Comparison of ENCODE assay signal across 8 cellular contexts in the genomic region with DNA sequence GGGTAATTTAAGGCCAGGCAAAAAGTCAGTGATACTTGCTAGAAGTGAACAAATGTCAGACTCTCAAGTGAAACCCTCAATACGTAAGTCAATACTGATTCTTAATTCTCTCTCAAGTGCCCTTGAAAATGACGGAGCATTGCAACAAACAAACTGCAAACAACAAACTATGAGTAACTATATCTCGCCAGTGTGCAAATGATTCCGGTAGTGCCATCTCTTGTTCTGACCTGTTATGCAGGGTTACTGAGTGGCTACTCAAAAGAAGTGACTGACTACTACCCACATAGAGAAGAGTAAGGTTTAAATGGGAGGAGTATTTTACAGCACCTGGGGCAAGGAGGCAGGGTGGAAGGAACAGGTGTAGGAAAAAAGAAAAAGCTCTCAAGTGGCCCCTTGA. TPM values are rescaled to one million over a fixed set of nuclear protein-coding genes. Genes with fewer than 3 reads are reported as not detected.
DNase-seq lines count a peak whose midpoint lies in the region; ATAC-seq and FAIRE-seq lines count a peak whose summit lies in the region.

No MANE protein-coding gene starts in this region.

- H3K9me3 ChIP-seq in T-helper 17 cell (ENCODE audit: control insufficient read depth, low read length, poor library complexity, severe bottlenecking), result no peaks in the 10 kb centered on the region

- no peak for FAIRE-seq in frontal cortex (lab: Jason Lieb, UNC)

- peaks cover 4% of the 10 kb centered on the region for H3K36me3 Mint-ChIP-seq in T-helper 17 cell (ENCODE audit: low read depth)
- H3K36me3 Mint-ChIP-seq in stimulated activated effector memory CD8-positive, alpha-beta T cell treated with anti-CD3 and anti-CD28 coated beads, Interleukin-12 subunit alpha, Interleukin-12 subunit beta, amount 100 ng/mL, for 72 hours, result no peaks in the 10 kb centered on the region

- ATAC-seq in T-helper 17 cell (no peak), GM19328 (IDR thresholded peaks at IDR 0.05; ENCODE audit: unreplicated experiment) (no peak), HG03571 (IDR thresholded peaks at IDR 0.05; ENCODE audit: unreplicated experiment) (no peak)
- no peak for ATAC-seq in stimulated activated effector memory CD8-positive, alpha-beta T cell treated with anti-CD3 and anti-CD28 coated beads, Interleukin-12 subunit alpha, Interleukin-12 subunit beta, amount 100 ng/mL, for 72 hours

- peaks cover 33% of the 10 kb centered on the region for H3K4me1 Mint-ChIP-seq in T-helper 17 cell
- H3K4me1 Mint-ChIP-seq in stimulated activated effector memory CD8-positive, alpha-beta T cell treated with anti-CD3 and anti-CD28 coated beads, Interleukin-12 subunit alpha, Interleukin-12 subunit beta, amount 100 ng/mL, for 72 hours, result peaks cover 49% of the 10 kb centered on the region

- peaks cover 15% of the 10 kb centered on the region for H3K27me3 Mint-ChIP-seq in T-helper 17 cell

- H3K4me3 Mint-ChIP-seq in T-helper 17 cell, result peak overlapping the region; percentile 98
- peak overlapping the region; percentile 86 for H3K4me3 Mint-ChIP-seq in stimulated activated effector memory CD8-positive, alpha-beta T cell treated with anti-CD3 and anti-CD28 coated beads, Interleukin-12 subunit alpha, Interleukin-12 subunit beta, amount 100 ng/mL, for 72 hours

- no peak overlapping the region for H3K27ac Mint-ChIP-seq in T-helper 17 cell
- H3K27ac Mint-ChIP-seq in stimulated activated effector memory CD8-positive, alpha-beta T cell treated with anti-CD3 and anti-CD28 coated beads, Interleukin-12 subunit alpha, Interleukin-12 subunit beta, amount 100 ng/mL, for 72 hours, result no peak overlapping the region

- H3K9me3 Mint-ChIP-seq in stimulated activated effector memory CD8-positive, alpha-beta T cell treated with anti-CD3 and anti-CD28 coated beads, Interleukin-12 subunit alpha, Interleukin-12 subunit beta, amount 100 ng/mL, for 72 hours, result no peaks in the 10 kb centered on the region

- peak; percentile 17 for DNase-seq in NCI-H748 (lab: John Stamatoyannopoulos, UW; ENCODE audit: unreplicated experiment)
- DNase-seq in NCI-H748 treated with DMSO at 0.1 percent for 48 hours (lab: John Stamatoyannopoulos, UW), result no peak
- DNase-seq in T-helper 17 cell, result no peak
- DNase-seq in globus pallidus (ENCODE audit: low spot score), result peak; percentile 20
- no peak for DNase-seq in stimulated activated effector memory CD8-positive, alpha-beta T cell treated with anti-CD3 and anti-CD28 coated beads, Interleukin-12 subunit alpha, Interleukin-12 subunit beta, amount 100 ng/mL, for 72 hours (ENCODE audit: low spot score in 2 of 2)
- no peak for DNase-seq in frontal cortex (ENCODE audit: low spot score in 2 of 2)

RNA-seq across cellular contexts. Expression of a gene that starts 1.6 kb away (rescaled TPM):
- total RNA-seq in T-helper 17 cell (1 to 10 TPM; 2.5 to 2.9 TPM), frontal cortex (23.6 TPM)

RNA-seq across cellular contexts. Expression of a gene that starts 56.8 kb away (rescaled TPM):
- total RNA-seq in T-helper 17 cell, result not detected
- 7.3 TPM for total RNA-seq in frontal cortex

Comparison
In these comparisons a context has a peak if more than half of its experiments do, and no peak if none do; other contexts are left out.
1. DNase-seq: peak in NCI-H748 (single experiment) and globus pallidus (single experiment); none in NCI-H748 treated with DMSO at 0.1 percent for 48 hours (single experiment), T-helper 17 cell (0 of 3), stimulated activated effector memory CD8-positive, alpha-beta T cell treated with anti-CD3 and anti-CD28 coated beads, Interleukin-12 subunit alpha, Interleukin-12 subunit beta, amount 100 ng/mL, for 72 hours (0 of 2) and frontal cortex (0 of 2).